ENCODE assay signal across 8 cellular contexts in the genomic region with DNA sequence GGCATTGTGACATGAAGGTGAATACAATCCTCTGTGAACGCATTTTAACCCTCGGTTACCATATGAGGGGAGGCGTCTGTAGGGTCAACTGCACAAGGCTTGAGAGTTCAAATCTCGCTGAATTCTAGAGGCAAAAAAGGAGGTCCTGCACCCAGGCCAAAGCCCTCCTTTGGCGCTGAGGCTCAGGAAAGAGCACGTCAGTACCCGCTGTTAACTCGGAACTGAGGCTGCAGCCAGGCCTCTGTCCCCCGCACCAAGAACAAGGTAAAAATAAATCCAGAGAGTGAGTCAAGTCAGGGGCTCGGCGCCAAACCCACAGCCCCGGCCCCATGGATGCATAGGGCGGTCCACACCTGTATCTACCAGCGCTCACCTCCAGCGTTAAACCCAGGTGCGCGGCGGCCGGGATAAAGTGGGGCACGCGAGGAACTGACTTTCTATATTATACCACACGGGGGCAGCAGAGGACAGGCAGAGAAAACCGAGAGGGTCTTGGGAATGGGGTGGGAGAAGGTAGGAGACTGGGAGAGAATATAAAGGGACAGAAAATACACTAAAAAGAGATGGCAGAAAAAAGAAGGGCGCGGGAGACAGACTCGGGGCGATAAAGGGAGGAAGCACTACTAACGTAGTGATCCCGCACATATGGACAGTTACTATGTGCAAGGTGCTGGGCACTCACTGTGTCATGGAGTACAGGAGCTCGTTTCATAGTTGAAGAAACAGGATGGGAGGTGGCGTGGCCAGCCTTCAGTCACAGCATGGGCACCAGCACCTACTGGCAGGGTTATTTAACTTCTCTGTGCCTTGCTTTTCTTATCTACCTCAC. TPM values are rescaled to one million over a fixed set of nuclear protein-coding genes. Genes with fewer than 3 reads are reported as not detected.
DNase-seq lines count a peak whose midpoint lies in the region; ATAC-seq and TF ChIP-seq lines count a peak whose summit lies in the region.

No MANE protein-coding gene starts in this region.

- H3K27me3 Mint-ChIP-seq in CD4-positive, alpha-beta T cell = peaks cover 60% of the 10 kb centered on the region
- peaks cover 55% of the 10 kb centered on the region for H3K27me3 Mint-ChIP-seq in activated T-cell treated with anti-CD3 and anti-CD28 coated beads, Interleukin-2, amount 50 U/mL, for 24 hours

- WGBS in right cardiac atrium = 14% methylated on average over 31 of the region's 31 CpGs

- no peak for ATAC-seq in CD4-positive, alpha-beta T cell (ENCODE audit: poor library complexity)
- ATAC-seq in right cardiac atrium = peak; percentile 26 to 53
- ATAC-seq in activated CD4-positive, CD25-positive, alpha-beta regulatory T cell treated with anti-CD3 and anti-CD28 coated beads, Interleukin-2, amount 50 U/mL, for 24 hours = no peak

- peak; percentile 51 for TF ChIP-seq CTCF in CD4-positive, alpha-beta T cell (IDR thresholded peaks at IDR 0.05)

- POLR2A ChIA-PET in CD4-positive, alpha-beta T cell (lab: Charles Lee) = no interaction called here

- H3K36me3 ChIP-seq in skeletal muscle satellite cell (ENCODE audit: insufficient read depth, low read length) = no peaks in the 10 kb centered on the region

- no peak overlapping the region for H3K9ac ChIP-seq in skeletal muscle satellite cell (ENCODE audit: low read depth, low read length)

- no peaks in the 10 kb centered on the region for H3K4me1 Mint-ChIP-seq in CD4-positive, alpha-beta T cell (ENCODE audit: low read depth)
- H3K4me1 Mint-ChIP-seq in activated T-cell treated with anti-CD3 and anti-CD28 coated beads, Interleukin-2, amount 50 U/mL, for 24 hours (ENCODE audit: low read depth) = peaks cover 3% of the 10 kb centered on the region

- H3K4me1 ChIP-seq in right cardiac atrium (ENCODE audit: control insufficient read depth, insufficient read depth, low read length) (no peaks in the 10 kb centered on the region), skeletal muscle satellite cell (ENCODE audit: control insufficient read depth, insufficient read depth, low read length) (no peaks in the 10 kb centered on the region)

- H3K4me3 ChIP-seq in right cardiac atrium (ENCODE audit: low read length) (no peak overlapping the region), skeletal muscle satellite cell (ENCODE audit: low read length) (no peak overlapping the region)

- H3K4me2 ChIP-seq in skeletal muscle satellite cell (ENCODE audit: low read length) = peak overlapping the region; percentile 77

- DNase-seq in CD4-positive, alpha-beta T cell = peak in 2 of 10 experiments; percentile 4 to 5
- DNase-seq in GM19238 (ENCODE audit: insufficient read length, low spot score) = peak; percentile 22
- DNase-seq in NCI-H146 treated with DMSO at 0.1 percent for 48 hours (lab: John Stamatoyannopoulos, UW; ENCODE audit: unreplicated experiment) = peak; percentile 45
- peak; percentile 46 for DNase-seq in activated T-cell treated with anti-CD3 and anti-CD28 coated beads, Interleukin-2, amount 50 U/mL, for 24 hours
- DNase-seq in right cardiac atrium = peak in 2 of 3 donors; percentile 58 to 59
- no peak for DNase-seq in NCI-H187 (lab: John Stamatoyannopoulos, UW)

- CTCF ChIA-PET in CD4-positive, alpha-beta T cell (lab: Charles Lee) = no interaction called here

- H3K27me3 ChIP-seq in CD4-positive, alpha-beta T cell (ENCODE audit: control insufficient read depth, insufficient read depth, low read length) = peaks cover 22% of the 10 kb centered on the region
- H3K27me3 ChIP-seq in right cardiac atrium (ENCODE audit: control insufficient read depth, insufficient read depth) = no peaks in the 10 kb centered on the region
- H3K27me3 ChIP-seq in skeletal muscle satellite cell (ENCODE audit: control insufficient read depth, insufficient read depth, low read length) = peaks cover 52% of the 10 kb centered on the region

- H3K9me3 ChIP-seq in CD4-positive, alpha-beta T cell (ENCODE audit: control insufficient read depth, low read length) = no peaks in the 10 kb centered on the region
- no peaks in the 10 kb centered on the region for H3K9me3 ChIP-seq in right cardiac atrium (ENCODE audit: control insufficient read depth, low read length)
- no peaks in the 10 kb centered on the region for H3K9me3 ChIP-seq in skeletal muscle satellite cell (replicated peaks; ENCODE audit: low read length)

- H3K36me3 Mint-ChIP-seq in CD4-positive, alpha-beta T cell (ENCODE audit: low read depth) = no peaks in the 10 kb centered on the region
- H3K36me3 Mint-ChIP-seq in activated T-cell treated with anti-CD3 and anti-CD28 coated beads, Interleukin-2, amount 50 U/mL, for 24 hours (ENCODE audit: low read depth) = no peaks in the 10 kb centered on the region

- no peak overlapping the region for H3K27ac ChIP-seq in CD4-positive, alpha-beta T cell (ENCODE audit: low read depth, low read length)
- no peak overlapping the region for H3K27ac ChIP-seq in right cardiac atrium (ENCODE audit: low read length)

- no peaks in the 10 kb centered on the region for H3K9me3 Mint-ChIP-seq in CD4-positive, alpha-beta T cell
- H3K9me3 Mint-ChIP-seq in activated T-cell treated with anti-CD3 and anti-CD28 coated beads, Interleukin-2, amount 50 U/mL, for 24 hours = no peaks in the 10 kb centered on the region

- intact Hi-C loops in CD4-positive, alpha-beta T cell (cut with DNase I, micrococcal nuclease) = loop anchor here in 1 of 2 experiments (2.0 kb wide), 1 partner anchor 336 kb away; no protein-coding TSS in a partner anchor
- intact Hi-C loops in right cardiac atrium (cut with DNase I) = loop anchor here in 1 of 4 donors (10.0 kb wide), 1 partner anchor 336 kb away; no protein-coding TSS in a partner anchor

- no peak overlapping the region for H3K4me3 Mint-ChIP-seq in CD4-positive, alpha-beta T cell
- no peak overlapping the region for H3K4me3 Mint-ChIP-seq in activated T-cell treated with anti-CD3 and anti-CD28 coated beads, Interleukin-2, amount 50 U/mL, for 24 hours

- no peak overlapping the region for H3K27ac Mint-ChIP-seq in CD4-positive, alpha-beta T cell
- no peak overlapping the region for H3K27ac Mint-ChIP-seq in activated T-cell treated with anti-CD3 and anti-CD28 coated beads, Interleukin-2, amount 50 U/mL, for 24 hours

RNA-seq across cellular contexts. Expression of a gene that starts 54.9 kb away (rescaled TPM):
- not detected for total RNA-seq in CD4-positive, alpha-beta T cell
- total RNA-seq in right cardiac atrium = not detected
- 0.05 TPM for polyA plus RNA-seq in right cardiac atrium
- under 0.01 TPM in 1 of 2 replicates, not detected in the other for total RNA-seq in skeletal muscle satellite cell (2012; rRNA removed)

Comparison
In these comparisons a context has a peak if more than half of its experiments do, and no peak if none do; other contexts are left out.
1. ATAC-seq: peak in right cardiac atrium (2 of 2); none in CD4-positive, alpha-beta T cell (single experiment) and activated CD4-positive, CD25-positive, alpha-beta regulatory T cell treated with anti-CD3 and anti-CD28 coated beads, Interleukin-2, amount 50 U/mL, for 24 hours (0 of 2).
2. DNase-seq: peak in GM19238 (single experiment), NCI-H146 treated with DMSO at 0.1 percent for 48 hours (single experiment), activated T-cell treated with anti-CD3 and anti-CD28 coated beads, Interleukin-2, amount 50 U/mL, for 24 hours (single experiment) and right cardiac atrium (2 of 3); none in NCI-H187 (0 of 2).